1 cellular context compared by ENCODE assay signal in the genomic region with DNA sequence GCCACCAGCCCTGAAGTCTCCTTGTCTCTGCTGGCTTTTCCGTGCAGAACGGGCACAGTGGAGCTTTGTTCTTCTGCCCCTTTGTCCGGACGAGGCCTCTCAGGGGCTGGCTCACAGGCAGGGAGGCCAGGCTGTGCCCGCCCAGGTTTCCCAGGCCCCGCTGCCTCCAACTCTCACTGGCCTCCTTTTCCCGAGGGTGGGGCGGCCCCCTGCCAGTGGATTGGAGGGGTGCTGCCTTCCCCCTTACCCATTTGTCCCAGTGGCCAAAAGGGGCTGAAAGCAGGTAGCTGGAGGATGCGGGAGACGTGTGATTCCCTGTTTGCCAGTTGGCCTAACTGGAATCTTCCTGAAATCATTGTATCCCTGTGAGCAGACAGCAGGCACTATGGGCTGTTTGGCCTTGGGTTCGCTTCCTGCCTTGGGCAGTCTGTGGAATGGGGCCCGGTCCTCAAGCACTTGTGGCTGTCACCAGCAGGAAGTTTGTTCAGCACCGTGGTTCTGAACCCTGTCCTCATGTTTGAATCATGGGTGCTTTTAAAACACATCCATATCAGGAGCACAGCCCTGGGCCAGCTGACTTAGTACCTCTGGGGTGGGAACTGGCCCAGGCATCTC.
TF ChIP-seq lines count a peak whose summit lies in the region.

No MANE protein-coding gene starts in this region.

TF ChIP-seq in GM12878, 131 proteins besides CTCF, POLR2A, EP300 and RAD21 (continued from another document):
- TF ChIP-seq, protein P1, sequence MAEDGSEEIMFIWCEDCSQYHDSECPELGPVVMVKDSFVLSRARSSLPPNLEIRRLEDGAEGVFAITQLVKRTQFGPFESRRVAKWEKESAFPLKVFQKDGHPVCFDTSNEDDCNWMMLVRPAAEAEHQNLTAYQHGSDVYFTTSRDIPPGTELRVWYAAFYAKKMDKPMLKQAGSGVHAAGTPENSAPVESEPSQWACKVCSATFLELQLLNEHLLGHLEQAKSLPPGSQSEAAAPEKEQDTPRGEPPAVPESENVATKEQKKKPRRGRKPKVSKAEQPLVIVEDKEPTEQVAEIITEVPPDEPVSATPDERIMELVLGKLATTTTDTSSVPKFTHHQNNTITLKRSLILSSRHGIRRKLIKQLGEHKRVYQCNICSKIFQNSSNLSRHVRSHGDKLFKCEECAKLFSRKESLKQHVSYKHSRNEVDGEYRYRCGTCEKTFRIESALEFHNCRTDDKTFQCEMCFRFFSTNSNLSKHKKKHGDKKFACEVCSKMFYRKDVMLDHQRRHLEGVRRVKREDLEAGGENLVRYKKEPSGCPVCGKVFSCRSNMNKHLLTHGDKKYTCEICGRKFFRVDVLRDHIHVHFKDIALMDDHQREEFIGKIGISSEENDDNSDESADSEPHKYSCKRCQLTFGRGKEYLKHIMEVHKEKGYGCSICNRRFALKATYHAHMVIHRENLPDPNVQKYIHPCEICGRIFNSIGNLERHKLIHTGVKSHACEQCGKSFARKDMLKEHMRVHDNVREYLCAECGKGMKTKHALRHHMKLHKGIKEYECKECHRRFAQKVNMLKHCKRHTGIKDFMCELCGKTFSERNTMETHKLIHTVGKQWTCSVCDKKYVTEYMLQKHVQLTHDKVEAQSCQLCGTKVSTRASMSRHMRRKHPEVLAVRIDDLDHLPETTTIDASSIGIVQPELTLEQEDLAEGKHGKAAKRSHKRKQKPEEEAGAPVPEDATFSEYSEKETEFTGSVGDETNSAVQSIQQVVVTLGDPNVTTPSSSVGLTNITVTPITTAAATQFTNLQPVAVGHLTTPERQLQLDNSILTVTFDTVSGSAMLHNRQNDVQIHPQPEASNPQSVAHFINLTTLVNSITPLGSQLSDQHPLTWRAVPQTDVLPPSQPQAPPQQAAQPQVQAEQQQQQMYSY (CRISPR knock-in tag; IDR thresholded peaks at IDR 0.05) = no peak
- no peak for TF ChIP-seq EZH2 (IDR thresholded peaks at IDR 0.05; ENCODE audit: borderline replicate concordance, control insufficient read depth, low read depth, low read length)
- TF ChIP-seq, protein P2, sequence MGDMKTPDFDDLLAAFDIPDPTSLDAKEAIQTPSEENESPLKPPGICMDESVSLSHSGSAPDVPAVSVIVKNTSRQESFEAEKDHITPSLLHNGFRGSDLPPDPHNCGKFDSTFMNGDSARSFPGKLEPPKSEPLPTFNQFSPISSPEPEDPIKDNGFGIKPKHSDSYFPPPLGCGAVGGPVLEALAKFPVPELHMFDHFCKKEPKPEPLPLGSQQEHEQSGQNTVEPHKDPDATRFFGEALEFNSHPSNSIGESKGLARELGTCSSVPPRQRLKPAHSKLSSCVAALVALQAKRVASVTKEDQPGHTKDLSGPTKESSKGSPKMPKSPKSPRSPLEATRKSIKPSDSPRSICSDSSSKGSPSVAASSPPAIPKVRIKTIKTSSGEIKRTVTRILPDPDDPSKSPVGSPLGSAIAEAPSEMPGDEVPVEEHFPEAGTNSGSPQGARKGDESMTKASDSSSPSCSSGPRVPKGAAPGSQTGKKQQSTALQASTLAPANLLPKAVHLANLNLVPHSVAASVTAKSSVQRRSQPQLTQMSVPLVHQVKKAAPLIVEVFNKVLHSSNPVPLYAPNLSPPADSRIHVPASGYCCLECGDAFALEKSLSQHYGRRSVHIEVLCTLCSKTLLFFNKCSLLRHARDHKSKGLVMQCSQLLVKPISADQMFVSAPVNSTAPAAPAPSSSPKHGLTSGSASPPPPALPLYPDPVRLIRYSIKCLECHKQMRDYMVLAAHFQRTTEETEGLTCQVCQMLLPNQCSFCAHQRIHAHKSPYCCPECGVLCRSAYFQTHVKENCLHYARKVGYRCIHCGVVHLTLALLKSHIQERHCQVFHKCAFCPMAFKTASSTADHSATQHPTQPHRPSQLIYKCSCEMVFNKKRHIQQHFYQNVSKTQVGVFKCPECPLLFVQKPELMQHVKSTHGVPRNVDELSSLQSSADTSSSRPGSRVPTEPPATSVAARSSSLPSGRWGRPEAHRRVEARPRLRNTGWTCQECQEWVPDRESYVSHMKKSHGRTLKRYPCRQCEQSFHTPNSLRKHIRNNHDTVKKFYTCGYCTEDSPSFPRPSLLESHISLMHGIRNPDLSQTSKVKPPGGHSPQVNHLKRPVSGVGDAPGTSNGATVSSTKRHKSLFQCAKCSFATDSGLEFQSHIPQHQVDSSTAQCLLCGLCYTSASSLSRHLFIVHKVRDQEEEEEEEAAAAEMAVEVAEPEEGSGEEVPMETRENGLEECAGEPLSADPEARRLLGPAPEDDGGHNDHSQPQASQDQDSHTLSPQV (IDR thresholded peaks at IDR 0.05) = no peak
- no peak for TF ChIP-seq ZNF207 (IDR thresholded peaks at IDR 0.05; ENCODE audit: borderline replicate concordance)
- TF ChIP-seq, protein P3, sequence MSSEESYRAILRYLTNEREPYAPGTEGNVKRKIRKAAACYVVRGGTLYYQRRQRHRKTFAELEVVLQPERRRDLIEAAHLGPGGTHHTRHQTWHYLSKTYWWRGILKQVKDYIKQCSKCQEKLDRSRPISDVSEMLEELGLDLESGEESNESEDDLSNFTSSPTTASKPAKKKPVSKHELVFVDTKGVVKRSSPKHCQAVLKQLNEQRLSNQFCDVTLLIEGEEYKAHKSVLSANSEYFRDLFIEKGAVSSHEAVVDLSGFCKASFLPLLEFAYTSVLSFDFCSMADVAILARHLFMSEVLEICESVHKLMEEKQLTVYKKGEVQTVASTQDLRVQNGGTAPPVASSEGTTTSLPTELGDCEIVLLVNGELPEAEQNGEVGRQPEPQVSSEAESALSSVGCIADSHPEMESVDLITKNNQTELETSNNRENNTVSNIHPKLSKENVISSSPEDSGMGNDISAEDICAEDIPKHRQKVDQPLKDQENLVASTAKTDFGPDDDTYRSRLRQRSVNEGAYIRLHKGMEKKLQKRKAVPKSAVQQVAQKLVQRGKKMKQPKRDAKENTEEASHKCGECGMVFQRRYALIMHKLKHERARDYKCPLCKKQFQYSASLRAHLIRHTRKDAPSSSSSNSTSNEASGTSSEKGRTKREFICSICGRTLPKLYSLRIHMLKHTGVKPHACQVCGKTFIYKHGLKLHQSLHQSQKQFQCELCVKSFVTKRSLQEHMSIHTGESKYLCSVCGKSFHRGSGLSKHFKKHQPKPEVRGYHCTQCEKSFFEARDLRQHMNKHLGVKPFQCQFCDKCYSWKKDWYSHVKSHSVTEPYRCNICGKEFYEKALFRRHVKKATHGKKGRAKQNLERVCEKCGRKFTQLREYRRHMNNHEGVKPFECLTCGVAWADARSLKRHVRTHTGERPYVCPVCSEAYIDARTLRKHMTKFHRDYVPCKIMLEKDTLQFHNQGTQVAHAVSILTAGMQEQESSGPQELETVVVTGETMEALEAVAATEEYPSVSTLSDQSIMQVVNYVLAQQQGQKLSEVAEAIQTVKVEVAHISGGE (CRISPR knock-in tag; IDR thresholded peaks at IDR 0.05) = no peak
- TF ChIP-seq ESRRA (IDR thresholded peaks at IDR 0.05; ENCODE audit: low read length) = no peak
- TF ChIP-seq, protein P4, sequence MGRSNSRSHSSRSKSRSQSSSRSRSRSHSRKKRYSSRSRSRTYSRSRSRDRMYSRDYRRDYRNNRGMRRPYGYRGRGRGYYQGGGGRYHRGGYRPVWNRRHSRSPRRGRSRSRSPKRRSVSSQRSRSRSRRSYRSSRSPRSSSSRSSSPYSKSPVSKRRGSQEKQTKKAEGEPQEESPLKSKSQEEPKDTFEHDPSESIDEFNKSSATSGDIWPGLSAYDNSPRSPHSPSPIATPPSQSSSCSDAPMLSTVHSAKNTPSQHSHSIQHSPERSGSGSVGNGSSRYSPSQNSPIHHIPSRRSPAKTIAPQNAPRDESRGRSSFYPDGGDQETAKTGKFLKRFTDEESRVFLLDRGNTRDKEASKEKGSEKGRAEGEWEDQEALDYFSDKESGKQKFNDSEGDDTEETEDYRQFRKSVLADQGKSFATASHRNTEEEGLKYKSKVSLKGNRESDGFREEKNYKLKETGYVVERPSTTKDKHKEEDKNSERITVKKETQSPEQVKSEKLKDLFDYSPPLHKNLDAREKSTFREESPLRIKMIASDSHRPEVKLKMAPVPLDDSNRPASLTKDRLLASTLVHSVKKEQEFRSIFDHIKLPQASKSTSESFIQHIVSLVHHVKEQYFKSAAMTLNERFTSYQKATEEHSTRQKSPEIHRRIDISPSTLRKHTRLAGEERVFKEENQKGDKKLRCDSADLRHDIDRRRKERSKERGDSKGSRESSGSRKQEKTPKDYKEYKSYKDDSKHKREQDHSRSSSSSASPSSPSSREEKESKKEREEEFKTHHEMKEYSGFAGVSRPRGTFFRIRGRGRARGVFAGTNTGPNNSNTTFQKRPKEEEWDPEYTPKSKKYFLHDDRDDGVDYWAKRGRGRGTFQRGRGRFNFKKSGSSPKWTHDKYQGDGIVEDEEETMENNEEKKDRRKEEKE (IDR thresholded peaks at IDR 0.05) = no peak
